Comparison of ENCODE assay signal across 22 cellular contexts in the genomic region with DNA sequence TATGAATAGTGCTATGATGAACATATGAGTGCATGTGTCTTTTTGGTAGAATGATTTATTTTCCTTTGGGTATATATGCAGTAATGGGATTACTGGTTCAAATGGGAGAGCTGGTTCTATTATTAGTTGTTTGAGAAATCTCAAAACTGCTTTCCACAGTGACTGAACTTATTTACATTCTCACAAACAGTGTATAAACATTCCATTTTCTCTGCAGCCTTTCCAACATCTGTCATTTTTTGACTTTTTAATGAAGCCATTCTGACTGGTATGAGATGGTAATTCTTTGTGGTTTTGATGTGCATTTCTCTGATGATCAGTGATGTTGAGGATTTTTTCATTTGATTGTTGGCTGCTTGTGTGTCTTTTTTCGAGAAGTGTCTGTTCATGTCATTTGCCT.
"Had no signal": no experiment of that assay in that cellular context is flagged by ENCODE, and none has a peak within 500 bp of the region (broad histone marks: within the 10 kb centered on the region; RNA-seq: fewer than 3 reads in every experiment).

No MANE protein-coding gene starts in this region.

- H3K27ac ChIP-seq: colonic mucosa, lower lobe of right lung, prostate gland, right atrium auricular region, tibial artery, uterus had no signal

- DNase-seq: activated CD4-positive, alpha-beta T cell treated with anti-CD3 and anti-CD28 coated beads, Interleukin-2, amount 10 ng/mL, durations not matched to agents 7 days and 5 days; activated CD8-positive, alpha-beta T cell treated with anti-CD3 and anti-CD28 coated beads, Interleukin-2, amount 10 ng/mL, durations not matched to agents 7 days and 5 days; activated naive CD4-positive, alpha-beta T cell treated with anti-CD3 and anti-CD28 coated beads for 36 hours; activated T-cell treated with anti-CD3 and anti-CD28 coated beads, Interleukin-2, amount 50 U/mL, for 24 hours; anterior cingulate cortex; colonic mucosa; erythroblast; foreskin fibroblast; hippocampal formation; lower lobe of right lung; nephron progenitor cell; occipital lobe; stimulated activated CD4-positive, alpha-beta T cell treated with anti-CD3 and anti-CD28 coated beads, Interleukin-2, amount 100 ng/mL, for 24 hours; stimulated activated naive CD8-positive, alpha-beta T cell treated with anti-CD3 and anti-CD28 coated beads, Interleukin-15, Interleukin-2, amounts not matched to agents 100 U/mL and 50 U/mL, for 24 hours; substantia nigra; tibial artery; uterus had no signal

- H3K36me3 ChIP-seq: colonic mucosa, lower lobe of right lung, prostate gland, right atrium auricular region, tibial artery, uterus had no signal

- H3K4me1 ChIP-seq: colonic mucosa, lower lobe of right lung, prostate gland, right atrium auricular region, uterus had no signal

- ATAC-seq: activated CD4-positive, CD25-positive, alpha-beta regulatory T cell treated with anti-CD3 and anti-CD28 coated beads, Interleukin-2, amount 50 U/mL, for 24 hours; activated CD8-positive, alpha-beta T cell treated with anti-CD3 and anti-CD28 coated beads, Interleukin-2, amount 10 ng/mL, durations not matched to agents 7 days and 5 days; lower lobe of right lung; stimulated activated naive CD8-positive, alpha-beta T cell treated with anti-CD3 and anti-CD28 coated beads, Interleukin-15, Interleukin-2, amounts not matched to agents 100 U/mL and 50 U/mL, for 24 hours had no signal

- H3K4me1 Mint-ChIP-seq: activated CD4-positive, alpha-beta T cell treated with anti-CD3 and anti-CD28 coated beads, Interleukin-2, amount 10 ng/mL, durations not matched to agents 7 days and 5 days; central memory CD8-positive, alpha-beta T cell; nephron progenitor cell had no signal

- H3K4me3 ChIP-seq: colonic mucosa, lower lobe of right lung, prostate gland, right atrium auricular region, tibial artery, uterus had no signal

- H3K4me3 Mint-ChIP-seq: activated CD4-positive, alpha-beta T cell treated with anti-CD3 and anti-CD28 coated beads, Interleukin-2, amount 10 ng/mL, durations not matched to agents 7 days and 5 days; activated CD8-positive, alpha-beta T cell treated with anti-CD3 and anti-CD28 coated beads, Interleukin-2, amount 10 ng/mL, durations not matched to agents 7 days and 5 days; activated naive CD4-positive, alpha-beta T cell treated with anti-CD3 and anti-CD28 coated beads for 36 hours; activated T-cell treated with anti-CD3 and anti-CD28 coated beads, Interleukin-2, amount 50 U/mL, for 24 hours; central memory CD8-positive, alpha-beta T cell; nephron progenitor cell; T-helper 1 cell treated with Interleukin-12 subunit alpha and Interleukin-12 subunit beta and Interleukin-4 antibody, amounts not matched to agents 30 μg/mL and 1 μg/mL, for 36 hours had no signal

- H3K9me3 ChIP-seq: colonic mucosa, prostate gland, right atrium auricular region had no signal

- H3K27ac Mint-ChIP-seq: activated CD4-positive, alpha-beta T cell treated with anti-CD3 and anti-CD28 coated beads, Interleukin-2, amount 10 ng/mL, durations not matched to agents 7 days and 5 days; activated CD8-positive, alpha-beta T cell treated with anti-CD3 and anti-CD28 coated beads, Interleukin-2, amount 10 ng/mL, durations not matched to agents 7 days and 5 days; activated naive CD4-positive, alpha-beta T cell treated with anti-CD3 and anti-CD28 coated beads for 36 hours; activated T-cell treated with anti-CD3 and anti-CD28 coated beads, Interleukin-2, amount 50 U/mL, for 24 hours; nephron progenitor cell; T-helper 1 cell treated with Interleukin-12 subunit alpha and Interleukin-12 subunit beta and Interleukin-4 antibody, amounts not matched to agents 30 μg/mL and 1 μg/mL, for 36 hours had no signal

- H3K27me3 Mint-ChIP-seq: activated CD4-positive, alpha-beta T cell treated with anti-CD3 and anti-CD28 coated beads, Interleukin-2, amount 10 ng/mL, durations not matched to agents 7 days and 5 days; activated T-cell treated with anti-CD3 and anti-CD28 coated beads, Interleukin-2, amount 50 U/mL, for 24 hours; central memory CD8-positive, alpha-beta T cell had no signal

- H3K27me3 ChIP-seq: colonic mucosa, right atrium auricular region, tibial artery, uterus had no signal
